In genomic region chr20:40255368-40255767, GRCh38 we compare ENCODE assay signal across 18 cellular contexts.
DNase-seq lines count a peak whose midpoint lies in the region; ATAC-seq and TF ChIP-seq lines count a peak whose summit lies in the region.
"Had no signal": no experiment of that assay in that cellular context is flagged by ENCODE, and none has a peak within 500 bp of the region (broad histone marks: within the 10 kb centered on the region; RNA-seq: fewer than 3 reads in every experiment).

No MANE protein-coding gene starts in this region.

- CTCF ChIA-PET in Panc1 (lab: Charles Lee) = interaction anchor here (0.6 kb wide), 1 partner anchor 1351 kb away, joined by 3 read pairs; no protein-coding TSS in a partner anchor
- CTCF ChIA-PET in activated CD4-positive, alpha-beta memory T cell treated with anti-CD3 and anti-CD28 coated beads for 36 hours (lab: Charles Lee) = no interaction called here

- H3K4me3 ChIP-seq in Panc1 (ENCODE audit: low read depth in 2 of 2, low read length in 2 of 2) (no peak overlapping the region), endodermal cell (ENCODE audit: low read length) (no peak overlapping the region)
- H3K4me3 ChIP-seq: BLaER1, pancreas had no signal

- H3K27ac ChIP-seq in C4-2B (no peak overlapping the region), Panc1 (ENCODE audit: low read length) (no peak overlapping the region), endodermal cell (ENCODE audit: low read depth, low read length) (no peak overlapping the region)
- H3K27ac ChIP-seq: BLaER1, pancreas had no signal

- no TSS peak for BruUV-seq in Panc1 (replicated peaks; lab: Mats Ljungman, UMichigan)

- POLR2A ChIA-PET in Panc1 (lab: Charles Lee) = no interaction called here
- POLR2A ChIA-PET in activated CD4-positive, alpha-beta memory T cell treated with anti-CD3 and anti-CD28 coated beads for 36 hours (lab: Charles Lee) = no interaction called here

- intact Hi-C loops in Panc1 (cut with micrococcal nuclease; ENCODE audit: unreplicated experiment) = no loop called here
- intact Hi-C loops in activated CD4-positive, alpha-beta memory T cell treated with anti-CD3 and anti-CD28 coated beads for 36 hours (cut with micrococcal nuclease) = no loop called here

- H3K9me3 Mint-ChIP-seq in endodermal cell (peaks cover 8% of the 10 kb centered on the region), neural crest cell (peaks cover 5% of the 10 kb centered on the region)
- H3K9me3 Mint-ChIP-seq in activated CD4-positive, alpha-beta memory T cell treated with anti-CD3 and anti-CD28 coated beads for 36 hours = peaks cover 6% of the 10 kb centered on the region
- H3K9me3 Mint-ChIP-seq: activated naive CD8-positive, alpha-beta T cell treated with anti-CD3 and anti-CD28 coated beads, Interleukin-2, amount 10 ng/mL, durations not matched to agents 7 days and 5 days; central memory CD8-positive, alpha-beta T cell; stimulated activated naive CD8-positive, alpha-beta T cell treated with anti-CD3 and anti-CD28 coated beads, Interleukin-15, amount 100 ng/mL, for 72 hours had no signal

- in situ Hi-C loops in Panc1 (cut with HindIII; ENCODE audit: low pct_unique_long_range_greater_than_20kb, low sequenced_read_pairs) = no loop called here

- peaks cover 10% of the 10 kb centered on the region for H3K36me3 Mint-ChIP-seq in endodermal cell (ENCODE audit: low read depth)
- H3K36me3 Mint-ChIP-seq in neural crest cell (ENCODE audit: low read depth) = peaks cover 3% of the 10 kb centered on the region
- H3K36me3 Mint-ChIP-seq in activated CD4-positive, alpha-beta memory T cell treated with anti-CD3 and anti-CD28 coated beads for 36 hours = no peaks in the 10 kb centered on the region
- H3K36me3 Mint-ChIP-seq: activated naive CD8-positive, alpha-beta T cell treated with anti-CD3 and anti-CD28 coated beads, Interleukin-2, amount 10 ng/mL, durations not matched to agents 7 days and 5 days had no signal

- H3K27me3 ChIP-seq in Panc1 (ENCODE audit: control insufficient read depth, insufficient read depth, low read length) = no peaks in the 10 kb centered on the region
- no peaks in the 10 kb centered on the region for H3K27me3 ChIP-seq in endodermal cell (ENCODE audit: control insufficient read depth, insufficient read depth, low read length, poor library complexity, severe bottlenecking)
- H3K27me3 ChIP-seq: BLaER1, pancreas had no signal

- H3K4me1 Mint-ChIP-seq in endodermal cell (peaks cover 5% of the 10 kb centered on the region), neural crest cell (no peaks in the 10 kb centered on the region)
- H3K4me1 Mint-ChIP-seq in activated CD4-positive, alpha-beta memory T cell treated with anti-CD3 and anti-CD28 coated beads for 36 hours (ENCODE audit: low read depth) = no peaks in the 10 kb centered on the region
- H3K4me1 Mint-ChIP-seq: activated naive CD8-positive, alpha-beta T cell treated with anti-CD3 and anti-CD28 coated beads, Interleukin-2, amount 10 ng/mL, durations not matched to agents 7 days and 5 days; central memory CD8-positive, alpha-beta T cell; stimulated activated naive CD8-positive, alpha-beta T cell treated with anti-CD3 and anti-CD28 coated beads, Interleukin-15, amount 100 ng/mL, for 72 hours had no signal

- H3K27me3 Mint-ChIP-seq in endodermal cell (ENCODE audit: insufficient read depth) (no peaks in the 10 kb centered on the region), neural crest cell (ENCODE audit: low read depth) (no peaks in the 10 kb centered on the region)
- H3K27me3 Mint-ChIP-seq in activated CD4-positive, alpha-beta memory T cell treated with anti-CD3 and anti-CD28 coated beads for 36 hours = no peaks in the 10 kb centered on the region
- H3K27me3 Mint-ChIP-seq: activated naive CD8-positive, alpha-beta T cell treated with anti-CD3 and anti-CD28 coated beads, Interleukin-2, amount 10 ng/mL, durations not matched to agents 7 days and 5 days had no signal

- DNase-seq in Panc1 (ENCODE audit: low read depth, low spot score) (no peak), endodermal cell (no peak), neural crest cell (ENCODE audit: low read depth, low spot score) (no peak), NCI-H128 (lab: John Stamatoyannopoulos, UW; ENCODE audit: unreplicated experiment) (no peak)
- no peak for DNase-seq in activated CD4-positive, alpha-beta memory T cell treated with anti-CD3 and anti-CD28 coated beads for 36 hours
- DNase-seq: activated CD4-positive, alpha-beta T cell treated with anti-CD3 and anti-CD28 coated beads, Interleukin-2, amount 50 U/mL, for 4 hours; activated naive CD8-positive, alpha-beta T cell treated with anti-CD3 and anti-CD28 coated beads, Interleukin-2, amount 10 ng/mL, durations not matched to agents 7 days and 5 days; activated T-cell treated with anti-CD3 and anti-CD28 coated beads, Interleukin-2, amount 50 U/mL, for 48 hours; DMS79; NCI-H187 treated with DMSO at 0.1 percent for 48 hours; NCI-H446 treated with DMSO at 0.1 percent for 48 hours; pancreas; stimulated activated naive CD8-positive, alpha-beta T cell treated with anti-CD3 and anti-CD28 coated beads, Interleukin-15, amount 100 ng/mL, for 72 hours had no signal

- H3K9ac ChIP-seq in endodermal cell (ENCODE audit: extremely low read depth, low read length, poor library complexity, severe bottlenecking) = no peak overlapping the region
- H3K9ac ChIP-seq: BLaER1 had no signal

- no peaks in the 10 kb centered on the region for H3K36me3 ChIP-seq in Panc1 (ENCODE audit: control insufficient read depth, insufficient read depth, low read length)
- no peaks in the 10 kb centered on the region for H3K36me3 ChIP-seq in endodermal cell (ENCODE audit: control insufficient read depth, insufficient read depth, low read length)
- H3K36me3 ChIP-seq: BLaER1, pancreas had no signal

- TF ChIP-seq CTCF in C4-2B (conservative IDR thresholded peaks at IDR 0.05) = peak; percentile 64
- peak; percentile 7; the same call in 1 of the 2 replicates for TF ChIP-seq CTCF in Panc1 (IDR thresholded peaks at IDR 0.05)
- peak; percentile 63 for TF ChIP-seq CTCF in endodermal cell (conservative IDR thresholded peaks at IDR 0.05)
- TF ChIP-seq CTCF in neural crest cell (conservative IDR thresholded peaks at IDR 0.05) = peak; percentile 39

- H3K4me3 Mint-ChIP-seq in endodermal cell (no peak overlapping the region), neural crest cell (no peak overlapping the region)
- H3K4me3 Mint-ChIP-seq in activated CD4-positive, alpha-beta memory T cell treated with anti-CD3 and anti-CD28 coated beads for 36 hours = no peak overlapping the region
- H3K4me3 Mint-ChIP-seq: activated naive CD8-positive, alpha-beta T cell treated with anti-CD3 and anti-CD28 coated beads, Interleukin-2, amount 10 ng/mL, durations not matched to agents 7 days and 5 days; central memory CD8-positive, alpha-beta T cell; stimulated activated naive CD8-positive, alpha-beta T cell treated with anti-CD3 and anti-CD28 coated beads, Interleukin-15, amount 100 ng/mL, for 72 hours had no signal

- H3K4me1 ChIP-seq in Panc1 (ENCODE audit: control insufficient read depth, insufficient read depth, low read length) (no peaks in the 10 kb centered on the region), endodermal cell (ENCODE audit: control insufficient read depth, insufficient read depth, low read length) (no peaks in the 10 kb centered on the region)
- H3K4me1 ChIP-seq: BLaER1, pancreas had no signal

- no peak for ATAC-seq in Panc1
- ATAC-seq in HG03571 (IDR thresholded peaks at IDR 0.05; ENCODE audit: unreplicated experiment) = no peak
- ATAC-seq in GM19452 (IDR thresholded peaks at IDR 0.05; ENCODE audit: unreplicated experiment) = no peak
- ATAC-seq: pancreas; stimulated activated naive CD8-positive, alpha-beta T cell treated with anti-CD3 and anti-CD28 coated beads, Interleukin-15, amount 100 ng/mL, for 72 hours had no signal

- WGBS in endodermal cell (ENCODE audit: insufficient coverage in 1 of 2, insufficient read length in 1 of 2), 2 experiments = 100% methylated on average over 1 of the region's 1 CpG

- no peak overlapping the region for H3K27ac Mint-ChIP-seq in endodermal cell
- no peak overlapping the region for H3K27ac Mint-ChIP-seq in neural crest cell (ENCODE audit: unreplicated experiment)
- H3K27ac Mint-ChIP-seq in activated CD4-positive, alpha-beta memory T cell treated with anti-CD3 and anti-CD28 coated beads for 36 hours = no peak overlapping the region
- H3K27ac Mint-ChIP-seq: activated naive CD8-positive, alpha-beta T cell treated with anti-CD3 and anti-CD28 coated beads, Interleukin-2, amount 10 ng/mL, durations not matched to agents 7 days and 5 days; stimulated activated naive CD8-positive, alpha-beta T cell treated with anti-CD3 and anti-CD28 coated beads, Interleukin-15, amount 100 ng/mL, for 72 hours had no signal

- H3K9me3 ChIP-seq in Panc1 (ENCODE audit: control insufficient read depth, insufficient read depth, low read depth, low read length) (no peaks in the 10 kb centered on the region), endodermal cell (ENCODE audit: control insufficient read depth, low read length) (peaks cover 9% of the 10 kb centered on the region)
- H3K9me3 ChIP-seq: pancreas had no signal

Comparison
In these comparisons a context has a peak if more than half of its experiments do, and no peak if none do; other contexts are left out.
1. CTCF ChIP-seq: peak in every context shown above with its lines; median percentile 64 in C4-2B; 63 in endodermal cell; 39 in neural crest cell; 7 in Panc1.